ENCODE assay signal across 13 cellular contexts in genomic region chr5:55429707-55430253, GRCh38.
DNase-seq lines count a peak whose midpoint lies in the region; ATAC-seq, FAIRE-seq and TF ChIP-seq lines count a peak whose summit lies in the region.
"Had no signal": no experiment of that assay in that cellular context is flagged by ENCODE, and none has a peak within 500 bp of the region (broad histone marks: within the 10 kb centered on the region; RNA-seq: fewer than 3 reads in every experiment).

No MANE protein-coding gene starts in this region.

- TF ChIP-seq RAD21 in HepG2 (CRISPR knock-in tag; IDR thresholded peaks at IDR 0.05), result no peak

- intact Hi-C loops in heart right ventricle (cut with DNase I) (loop anchor here in 8 of 10 donors (2.0 to 10.0 kb wide), 5 partner anchors 45 to 165 kb away; partner anchors contain the start of gene PLPP1 (in 5 of the 8)), left ventricle myocardium inferior (cut with micrococcal nuclease) (no loop called here), HepG2 (cut with micrococcal nuclease; ENCODE audit: unreplicated experiment) (no loop called here)

- H3K36me3 ChIP-seq in heart right ventricle (peaks cover 0 to 71% (median 17%) of the 10 kb centered on the region in 9 donors), left ventricle myocardium inferior (peaks cover 38% of the 10 kb centered on the region), HepG2 (replicated peaks in 1 of 2; ENCODE audit: control insufficient read depth in 1 of 2, insufficient read depth in 2 of 2, low read length in 2 of 2) (peaks cover 4 to 20% of the 10 kb centered on the region in 2 experiments; a peak in 4 of 5 replicates)

- H3K4me1 ChIP-seq in heart right ventricle, result peaks cover 2 to 45% (median 22%) of the 10 kb centered on the region in 9 donors
- H3K4me1 ChIP-seq in left ventricle myocardium inferior, result peaks cover 50% of the 10 kb centered on the region
- H3K4me1 ChIP-seq in HepG2 (ENCODE audit: insufficient read depth, low read length), result peaks cover 16% of the 10 kb centered on the region

- DNase-seq in heart right ventricle (peak in 1 of 2 donors; percentile 23), left ventricle myocardium inferior (no peak), SK-N-DZ (ENCODE audit: low spot score) (peak; percentile 12), HepG2 (ENCODE audit: low spot score) (peak; percentile 84), KG1 (lab: John Stamatoyannopoulos, UW) (no peak)
- DNase-seq in activated T-cell treated with anti-CD3 and anti-CD28 coated beads, Interleukin-2, amount 50 U/mL, for 48 hours, result no peak
- no peak for DNase-seq in stimulated activated CD8-positive, alpha-beta memory T cell treated with anti-CD3 and anti-CD28 coated beads, Interleukin-4, amount 100 ng/mL, for 48 hours
- DNase-seq: activated CD4-positive, alpha-beta memory T cell treated with anti-CD3 and anti-CD28 coated beads for 36 hours; activated gamma-delta T cell; foreskin fibroblast; NCI-H187 treated with DMSO at 0.1 percent for 48 hours; T-helper 2 cell had no signal

- BruUV-seq in HepG2 (replicated peaks; lab: Mats Ljungman, UMichigan), result no TSS peak

- TF ChIP-seq POLR2A in HepG2 (IDR thresholded peaks at IDR 0.05; ENCODE audit: insufficient read depth in 1 of 2, low read depth in 2 of 2, low read length in 2 of 2) (no peak; a peak in 1 of 4 replicates), GM18505 (IDR thresholded peaks at IDR 0.05; ENCODE audit: borderline replicate concordance, extremely low read depth, insufficient read depth, insufficient read length) (no peak)

- H3K27me3 ChIP-seq in heart right ventricle, result no peaks in the 10 kb centered on the region
- H3K27me3 ChIP-seq in left ventricle myocardium inferior (ENCODE audit: low read depth), result no peaks in the 10 kb centered on the region
- no peaks in the 10 kb centered on the region for H3K27me3 ChIP-seq in HepG2 (ENCODE audit: control insufficient read depth in 1 of 2, insufficient read depth in 2 of 2, low read length in 2 of 2)

- in situ Hi-C loops in HepG2 (cut with HindIII; ENCODE audit: extremely low pct_ligation_motif_present, low pct_unique_long_range_greater_than_20kb), result no loop called here

- no peak overlapping the region for H3K9ac ChIP-seq in HepG2 (ENCODE audit: insufficient read depth, low read depth, low read length)

- H4K20me1 ChIP-seq in HepG2 (ENCODE audit: insufficient read depth, low read length), result no peaks in the 10 kb centered on the region

- POLR2A ChIA-PET in HepG2 (lab: Yijun Ruan, JAX), result interaction anchor here (1.0 kb wide), 1 partner anchor 12 kb away, joined by 3 read pairs; no protein-coding TSS in a partner anchor

- CTCF ChIA-PET in HepG2 (lab: Yijun Ruan, JAX; ENCODE audit: low intra/inter-chr PET ratio, low total read pairs), result no interaction called here

- ATAC-seq in heart right ventricle (peak; percentile 12 to 58 (median 24)), HepG2 (peak; percentile 93), GM18505 (IDR thresholded peaks at IDR 0.05; ENCODE audit: unreplicated experiment) (no peak)

- 92 to 93% methylated on average over 9 of the region's 9 CpGs for WGBS in heart right ventricle, 2 donors
- WGBS in HepG2 (ENCODE audit: low lambda C conversion rate), result 100% methylated on average over 7 of the region's 9 CpGs

- no peaks in the 10 kb centered on the region for H3K79me2 ChIP-seq in HepG2 (ENCODE audit: insufficient read depth, low read length)

- H3K9me3 ChIP-seq in heart right ventricle (peaks cover 0 to 26% (median 0%) of the 10 kb centered on the region in 11 donors), left ventricle myocardium inferior (replicated peaks) (no peaks in the 10 kb centered on the region), HepG2 (ENCODE audit: low read length) (no peaks in the 10 kb centered on the region)

- peak overlapping the region in 1 of 10 donors; percentile 2 for H3K27ac ChIP-seq in heart right ventricle
- H3K27ac ChIP-seq in left ventricle myocardium inferior (replicated peaks), result no peak overlapping the region
- peak overlapping the region; percentile 38 for H3K27ac ChIP-seq in HepG2 (ENCODE audit: extremely low read length, insufficient read depth, low read length)

- TF ChIP-seq CTCF in heart right ventricle (IDR thresholded peaks at IDR 0.05) (no peak), left ventricle myocardium inferior (IDR thresholded peaks at IDR 0.05; ENCODE audit: borderline replicate concordance) (no peak), HepG2 (CRISPR knock-in tag; IDR thresholded peaks at IDR 0.05) (no peak)

- H2AFZ ChIP-seq in HepG2 (ENCODE audit: low read length), result no peak overlapping the region

- H3K4me2 ChIP-seq in HepG2 (ENCODE audit: low read depth, low read length), result 0 out of 2 replicates have a peak overlapping the region, but pooled peaks have one; percentile 14

- no peak for FAIRE-seq in HepG2 (lab: Jason Lieb, UNC)

- peak in 1 of 2 experiments; percentile 25; a peak in 1 of 4 replicates for TF ChIP-seq EP300 in HepG2 (IDR thresholded peaks at IDR 0.05; ENCODE audit: low read depth in 2 of 2, low read length in 2 of 2)
- no peak for TF ChIP-seq EP300 in HepG2 (CRISPR knock-in tag; IDR thresholded peaks at IDR 0.05; ENCODE audit: borderline replicate concordance)

- H3K4me3 ChIP-seq in heart right ventricle, result no peak overlapping the region
- no peak overlapping the region for H3K4me3 ChIP-seq in left ventricle myocardium inferior
- H3K4me3 ChIP-seq in HepG2 (replicated peaks in 1 of 3; ENCODE audit: insufficient read depth in 1 of 3, low read depth in 2 of 3, low read length in 3 of 3), result no peak overlapping the region

TF ChIP-seq in HepG2, 621 proteins besides CTCF, POLR2A, EP300 and RAD21 (continues in another document):
- 0 out of 2 replicates have a peak, but pooled peaks have one; percentile 46 for TF ChIP-seq HBP1 (CRISPR knock-in tag; IDR thresholded peaks at IDR 0.05; ENCODE audit: low read depth)
- TF ChIP-seq ZNF609 (CRISPR knock-in tag; IDR thresholded peaks at IDR 0.05; ENCODE audit: borderline replicate concordance), result no peak
- TF ChIP-seq ZFP91 (CRISPR knock-in tag; IDR thresholded peaks at IDR 0.05; ENCODE audit: borderline replicate concordance), result peak; percentile 25; the same call in 1 of the 2 replicates
- no peak for TF ChIP-seq SOX6 (IDR thresholded peaks at IDR 0.05)
- peak; percentile 57; the same call in 1 of the 2 replicates for TF ChIP-seq SOX6 (CRISPR knock-in tag; IDR thresholded peaks at IDR 0.05)
- TF ChIP-seq ZNF768 (CRISPR knock-in tag; IDR thresholded peaks at IDR 0.05), result 0 out of 2 replicates have a peak, but pooled peaks have one; percentile 10
- TF ChIP-seq LCORL (IDR thresholded peaks at IDR 0.05), result peak; percentile 82
- TF ChIP-seq LCORL (CRISPR knock-in tag; IDR thresholded peaks at IDR 0.05), result 0 out of 2 replicates have a peak, but pooled peaks have one; percentile 49

Comparison
In these comparisons a context has a peak if more than half of its experiments do, and no peak if none do; other contexts are left out.
1. intact Hi-C loops: an anchor here in heart right ventricle (2.0 to 10.0 kb wide); none called in left ventricle myocardium inferior and HepG2.
2. DNase-seq: peak in SK-N-DZ (single experiment) and HepG2 (single experiment); none in left ventricle myocardium inferior (single experiment), KG1 (single experiment), activated T-cell treated with anti-CD3 and anti-CD28 coated beads, Interleukin-2, amount 50 U/mL, for 48 hours (0 of 2) and stimulated activated CD8-positive, alpha-beta memory T cell treated with anti-CD3 and anti-CD28 coated beads, Interleukin-4, amount 100 ng/mL, for 48 hours (single experiment).